Comparison of ENCODE assay signal across 1 cellular context in genomic region chr7:122311280-122311679, GRCh38.
TF ChIP-seq lines count a peak whose summit lies in the region.

No MANE protein-coding gene starts in this region.

TF ChIP-seq in GM12878, 131 proteins besides CTCF, POLR2A, EP300 and RAD21 (continued from another document):
- TF ChIP-seq, protein P1, sequence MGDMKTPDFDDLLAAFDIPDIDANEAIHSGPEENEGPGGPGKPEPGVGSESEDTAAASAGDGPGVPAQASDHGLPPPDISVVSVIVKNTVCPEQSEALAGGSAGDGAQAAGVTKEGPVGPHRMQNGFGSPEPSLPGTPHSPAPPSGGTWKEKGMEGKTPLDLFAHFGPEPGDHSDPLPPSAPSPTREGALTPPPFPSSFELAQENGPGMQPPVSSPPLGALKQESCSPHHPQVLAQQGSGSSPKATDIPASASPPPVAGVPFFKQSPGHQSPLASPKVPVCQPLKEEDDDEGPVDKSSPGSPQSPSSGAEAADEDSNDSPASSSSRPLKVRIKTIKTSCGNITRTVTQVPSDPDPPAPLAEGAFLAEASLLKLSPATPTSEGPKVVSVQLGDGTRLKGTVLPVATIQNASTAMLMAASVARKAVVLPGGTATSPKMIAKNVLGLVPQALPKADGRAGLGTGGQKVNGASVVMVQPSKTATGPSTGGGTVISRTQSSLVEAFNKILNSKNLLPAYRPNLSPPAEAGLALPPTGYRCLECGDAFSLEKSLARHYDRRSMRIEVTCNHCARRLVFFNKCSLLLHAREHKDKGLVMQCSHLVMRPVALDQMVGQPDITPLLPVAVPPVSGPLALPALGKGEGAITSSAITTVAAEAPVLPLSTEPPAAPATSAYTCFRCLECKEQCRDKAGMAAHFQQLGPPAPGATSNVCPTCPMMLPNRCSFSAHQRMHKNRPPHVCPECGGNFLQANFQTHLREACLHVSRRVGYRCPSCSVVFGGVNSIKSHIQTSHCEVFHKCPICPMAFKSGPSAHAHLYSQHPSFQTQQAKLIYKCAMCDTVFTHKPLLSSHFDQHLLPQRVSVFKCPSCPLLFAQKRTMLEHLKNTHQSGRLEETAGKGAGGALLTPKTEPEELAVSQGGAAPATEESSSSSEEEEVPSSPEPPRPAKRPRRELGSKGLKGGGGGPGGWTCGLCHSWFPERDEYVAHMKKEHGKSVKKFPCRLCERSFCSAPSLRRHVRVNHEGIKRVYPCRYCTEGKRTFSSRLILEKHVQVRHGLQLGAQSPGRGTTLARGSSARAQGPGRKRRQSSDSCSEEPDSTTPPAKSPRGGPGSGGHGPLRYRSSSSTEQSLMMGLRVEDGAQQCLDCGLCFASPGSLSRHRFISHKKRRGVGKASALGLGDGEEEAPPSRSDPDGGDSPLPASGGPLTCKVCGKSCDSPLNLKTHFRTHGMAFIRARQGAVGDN (IDR thresholded peaks at IDR 0.05), result no peak
- no peak for TF ChIP-seq TCF3 (IDR thresholded peaks at IDR 0.05; ENCODE audit: borderline replicate concordance, insufficient read depth, low read depth, low read length)
- no peak for TF ChIP-seq BMI1 (IDR thresholded peaks at IDR 0.05; ENCODE audit: borderline replicate concordance)
- TF ChIP-seq CBX3 (IDR thresholded peaks at IDR 0.05; ENCODE audit: borderline replicate concordance, low read depth), result no peak
- TF ChIP-seq ETV6 (conservative IDR thresholded peaks at IDR 0.05 in 1 of 2, IDR thresholded peaks at IDR 0.05 in 1 of 2; ENCODE audit: borderline replicate concordance in 1 of 2, low read depth in 1 of 2), result no peak
- no peak for TF ChIP-seq SUPT20H (IDR thresholded peaks at IDR 0.05; ENCODE audit: borderline replicate concordance, control insufficient read depth, low read depth, low read length)
- TF ChIP-seq ZNF384 (IDR thresholded peaks at IDR 0.05; ENCODE audit: borderline replicate concordance, low read depth, low read length), result no peak
